In genomic region chr14:106846218-106846617, GRCh38 we compare ENCODE assay signal across 13 cellular contexts.
DNase-seq lines count a peak whose midpoint lies in the region; ATAC-seq and TF ChIP-seq lines count a peak whose summit lies in the region.
"Had no signal": no experiment of that assay in that cellular context is flagged by ENCODE, and none has a peak within 500 bp of the region (broad histone marks: within the 10 kb centered on the region; RNA-seq: fewer than 3 reads in every experiment).

No MANE protein-coding gene starts in this region.

- ATAC-seq in central memory CD8-positive, alpha-beta T cell (replicated peaks; ENCODE audit: extremely low read depth, poor library complexity, severe bottlenecking), result no peak
- ATAC-seq in GM21390 (IDR thresholded peaks at IDR 0.05; ENCODE audit: unreplicated experiment), result no peak

- peaks cover 11 to 43% (median 21%) of the 10 kb centered on the region in 4 donors for H3K4me1 Mint-ChIP-seq in CD4-positive, alpha-beta memory T cell
- H3K4me1 Mint-ChIP-seq in central memory CD8-positive, alpha-beta T cell, result peaks cover 29% of the 10 kb centered on the region
- H3K4me1 Mint-ChIP-seq in chondrocyte (ENCODE audit: low read depth), result peaks cover 6% of the 10 kb centered on the region

- POLR2A ChIA-PET in CD4-positive, alpha-beta memory T cell (lab: Charles Lee; ENCODE audit: partially characterized antibody), result no interaction called here

- no peaks in the 10 kb centered on the region for H3K27me3 Mint-ChIP-seq in CD4-positive, alpha-beta memory T cell
- H3K27me3 Mint-ChIP-seq in central memory CD8-positive, alpha-beta T cell, result no peaks in the 10 kb centered on the region
- H3K27me3 Mint-ChIP-seq in chondrocyte (ENCODE audit: low read depth), result no peaks in the 10 kb centered on the region
- H3K27me3 Mint-ChIP-seq: type B pancreatic cell had no signal

- H3K27ac Mint-ChIP-seq in CD4-positive, alpha-beta memory T cell, result peak overlapping the region in 4 of 7 donors; percentile 9 to 75 (median 22)
- H3K27ac Mint-ChIP-seq in central memory CD8-positive, alpha-beta T cell (ENCODE audit: low read depth), result peak overlapping the region; percentile 93
- no peak overlapping the region for H3K27ac Mint-ChIP-seq in chondrocyte (ENCODE audit: unreplicated experiment)
- H3K27ac Mint-ChIP-seq: type B pancreatic cell had no signal

- intact Hi-C loops in CD4-positive, alpha-beta memory T cell (cut with micrococcal nuclease), result no loop called here

- no peak for TF ChIP-seq CTCF in neutrophil (IDR thresholded peaks at IDR 0.05)
- no peak for TF ChIP-seq CTCF in chondrocyte (IDR thresholded peaks at IDR 0.05)

- no peak for DNase-seq in CD4-positive, alpha-beta memory T cell
- DNase-seq in central memory CD8-positive, alpha-beta T cell (ENCODE audit: low spot score in 2 of 2), result no peak
- no peak for DNase-seq in stimulated activated CD4-positive, alpha-beta T cell treated with anti-CD3 and anti-CD28 coated beads, Interleukin-2, amount 100 ng/mL, for 48 hours
- DNase-seq in anterior cingulate cortex (lab: John Stamatoyannopoulos, UW) (no peak), chondrocyte (ENCODE audit: low spot score) (no peak)
- DNase-seq: NCI-H446; stimulated activated CD4-positive, alpha-beta T cell treated with anti-CD3 and anti-CD28 coated beads, Interleukin-4, amount 100 ng/mL, for 4 hours had no signal

- no peaks in the 10 kb centered on the region for H3K36me3 ChIP-seq in CD4-positive, alpha-beta memory T cell (ENCODE audit: insufficient read depth, low read length)
- H3K36me3 ChIP-seq in KOPT-K1 (ENCODE audit: insufficient read depth, low read length) (no peaks in the 10 kb centered on the region), neutrophil (peaks cover 4% of the 10 kb centered on the region)

- no peak overlapping the region for H3K27ac ChIP-seq in CD4-positive, alpha-beta memory T cell (ENCODE audit: low read depth, low read length)
- peak overlapping the region; percentile 94 for H3K27ac ChIP-seq in KOPT-K1 (ENCODE audit: low read depth, low read length, poor library complexity, severe bottlenecking)
- peak overlapping the region; percentile 88 for H3K27ac ChIP-seq in neutrophil
- H3K27ac ChIP-seq: KMS-11 had no signal

- H3K9me3 Mint-ChIP-seq in CD4-positive, alpha-beta memory T cell, result no peaks in the 10 kb centered on the region
- H3K9me3 Mint-ChIP-seq in central memory CD8-positive, alpha-beta T cell, result no peaks in the 10 kb centered on the region
- peaks cover 23% of the 10 kb centered on the region for H3K9me3 Mint-ChIP-seq in chondrocyte (ENCODE audit: low read depth)
- H3K9me3 Mint-ChIP-seq: dendritic cell treated with granulocyte-macrophage colony-stimulating factor and Interleukin-4, amounts not matched to agents 40 ng/mL and 50 ng/mL, for 4 days had no signal

- H3K9me3 ChIP-seq in CD4-positive, alpha-beta memory T cell (ENCODE audit: control insufficient read depth in 1 of 2, low read length in 2 of 2), result no peaks in the 10 kb centered on the region
- H3K9me3 ChIP-seq in KOPT-K1 (ENCODE audit: insufficient read depth, low read length, poor library complexity, severe bottlenecking), result no peaks in the 10 kb centered on the region
- no peaks in the 10 kb centered on the region for H3K9me3 ChIP-seq in neutrophil

- no peaks in the 10 kb centered on the region for H3K27me3 ChIP-seq in CD4-positive, alpha-beta memory T cell (ENCODE audit: insufficient read depth, low read length)
- no peaks in the 10 kb centered on the region for H3K27me3 ChIP-seq in neutrophil

- H3K4me3 Mint-ChIP-seq in CD4-positive, alpha-beta memory T cell, result peak overlapping the region in 6 of 8 donors; percentile 1 to 98 (median 18)
- H3K4me3 Mint-ChIP-seq in central memory CD8-positive, alpha-beta T cell, result peak overlapping the region; percentile 94
- no peak overlapping the region for H3K4me3 Mint-ChIP-seq in chondrocyte (ENCODE audit: unreplicated experiment)
- H3K4me3 Mint-ChIP-seq: dendritic cell treated with granulocyte-macrophage colony-stimulating factor and Interleukin-4, amounts not matched to agents 40 ng/mL and 50 ng/mL, for 4 days; type B pancreatic cell had no signal

- no peak overlapping the region for H3K4me3 ChIP-seq in CD4-positive, alpha-beta memory T cell (ENCODE audit: low read length in 2 of 2)
- H3K4me3 ChIP-seq in neutrophil (ENCODE audit: low read depth in 1 of 2, low read length in 1 of 2), result peak overlapping the region in 1 of 2 experiments; percentile 90

- CTCF ChIA-PET in CD4-positive, alpha-beta memory T cell (lab: Charles Lee; ENCODE audit: partially characterized antibody), result interaction anchor here (0.7 to 1.2 kb wide), 3 partner anchors 11 to 27 kb away, joined by 3 to 7 read pairs (median 4); no protein-coding TSS in a partner anchor

- peaks cover 20% of the 10 kb centered on the region for H3K4me1 ChIP-seq in CD4-positive, alpha-beta memory T cell (ENCODE audit: insufficient read depth, low read length)
- peaks cover 28 to 33% of the 10 kb centered on the region in 2 experiments for H3K4me1 ChIP-seq in neutrophil (ENCODE audit: control insufficient read depth in 1 of 2, insufficient read depth in 1 of 2, low read depth in 1 of 2, low read length in 1 of 2)

- peaks cover 0 to 8% of the 10 kb centered on the region in 2 donors for H3K36me3 Mint-ChIP-seq in CD4-positive, alpha-beta memory T cell
- peaks cover 2% of the 10 kb centered on the region for H3K36me3 Mint-ChIP-seq in central memory CD8-positive, alpha-beta T cell (ENCODE audit: insufficient read depth)
- H3K36me3 Mint-ChIP-seq in chondrocyte (ENCODE audit: low read depth), result no peaks in the 10 kb centered on the region
- H3K36me3 Mint-ChIP-seq: type B pancreatic cell had no signal
